In genomic region chr18:58591286-58591685, GRCh38 we compare ENCODE assay signal across 1 cellular context.
TF ChIP-seq lines count a peak whose summit lies in the region.

No MANE protein-coding gene starts in this region.

TF ChIP-seq in WTC11, 78 proteins besides CTCF, POLR2A, EP300 and RAD21 (continued from another document):
- no peak for TF ChIP-seq ERG (CRISPR knock-in tag; IDR thresholded peaks at IDR 0.05)
- TF ChIP-seq, protein P1, sequence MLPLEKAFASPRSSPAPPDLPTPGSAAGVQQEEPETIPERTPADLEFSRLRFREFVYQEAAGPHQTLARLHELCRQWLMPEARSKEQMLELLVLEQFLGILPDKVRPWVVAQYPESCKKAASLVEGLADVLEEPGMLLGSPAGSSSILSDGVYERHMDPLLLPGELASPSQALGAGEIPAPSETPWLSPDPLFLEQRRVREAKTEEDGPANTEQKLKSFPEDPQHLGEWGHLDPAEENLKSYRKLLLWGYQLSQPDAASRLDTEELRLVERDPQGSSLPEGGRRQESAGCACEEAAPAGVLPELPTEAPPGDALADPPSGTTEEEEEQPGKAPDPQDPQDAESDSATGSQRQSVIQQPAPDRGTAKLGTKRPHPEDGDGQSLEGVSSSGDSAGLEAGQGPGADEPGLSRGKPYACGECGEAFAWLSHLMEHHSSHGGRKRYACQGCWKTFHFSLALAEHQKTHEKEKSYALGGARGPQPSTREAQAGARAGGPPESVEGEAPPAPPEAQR (CRISPR knock-in tag; IDR thresholded peaks at IDR 0.05): no peak
- no peak for TF ChIP-seq ZBTB43 (CRISPR knock-in tag; IDR thresholded peaks at IDR 0.05)
- TF ChIP-seq GABPB1 (CRISPR knock-in tag; IDR thresholded peaks at IDR 0.05): no peak
